11 cellular contexts compared by ENCODE assay signal in the genomic region with DNA sequence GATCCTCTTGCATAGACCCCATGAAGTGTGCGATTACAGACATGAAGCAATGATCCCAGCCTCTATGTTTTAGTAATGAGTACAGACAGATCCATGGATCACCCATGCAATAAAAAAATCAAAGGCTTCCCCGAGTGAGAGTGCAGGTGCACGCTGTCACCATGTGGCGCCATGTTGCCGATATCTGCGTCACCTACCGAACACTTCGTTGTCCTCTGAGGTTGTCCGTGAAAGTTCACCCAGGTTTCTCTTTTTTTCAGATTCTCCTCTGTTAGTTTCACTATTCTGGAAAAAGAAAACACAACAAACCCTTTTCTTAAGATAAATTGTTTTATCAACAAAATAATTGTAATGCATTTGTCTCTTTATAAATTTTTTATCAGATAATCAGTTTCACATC.
DNase-seq lines count a peak whose midpoint lies in the region; ATAC-seq, FAIRE-seq and TF ChIP-seq lines count a peak whose summit lies in the region.
"Had no signal": no experiment of that assay in that cellular context is flagged by ENCODE, and none has a peak within 500 bp of the region (broad histone marks: within the 10 kb centered on the region; RNA-seq: fewer than 3 reads in every experiment).

No MANE protein-coding gene starts in this region.

- no peak for TF ChIP-seq POLR2A in gastrocnemius medialis (IDR thresholded peaks at IDR 0.05)

- H3K27ac Mint-ChIP-seq in CD8-positive, alpha-beta T cell: peak overlapping the region; percentile 97

- no peaks in the 10 kb centered on the region for H3K36me3 ChIP-seq in CD8-positive, alpha-beta T cell (ENCODE audit: insufficient read depth, low read length)
- H3K36me3 ChIP-seq in Loucy (ENCODE audit: insufficient read depth, low read length) (no peaks in the 10 kb centered on the region), mammary epithelial cell (ENCODE audit: insufficient read depth, low read length) (peaks cover 5% of the 10 kb centered on the region), gastrocnemius medialis (no peaks in the 10 kb centered on the region), HAP-1 (replicated peaks) (no peaks in the 10 kb centered on the region)

- peaks cover 99% of the 10 kb centered on the region for H3K4me1 ChIP-seq in CD8-positive, alpha-beta T cell (ENCODE audit: insufficient read depth, low read length)
- H3K4me1 ChIP-seq in Loucy (ENCODE audit: insufficient read depth, low read length, poor library complexity, severe bottlenecking) (peaks cover 94% of the 10 kb centered on the region), mammary epithelial cell (ENCODE audit: insufficient read depth, low read length) (peaks cover 71% of the 10 kb centered on the region), gastrocnemius medialis (peaks cover 36 to 37% of the 10 kb centered on the region in 2 donors), HAP-1 (no peaks in the 10 kb centered on the region)

- no peak overlapping the region for H3K4me2 ChIP-seq in Loucy (ENCODE audit: low read depth, low read length, poor library complexity, severe bottlenecking)
- H3K4me2 ChIP-seq in mammary epithelial cell (ENCODE audit: insufficient read depth, low read depth, low read length): no peak overlapping the region

- no peaks in the 10 kb centered on the region for H3K9me2 ChIP-seq in Loucy (replicated peaks; ENCODE audit: low read depth, low read length)

- peaks cover 25% of the 10 kb centered on the region for H3F3A ChIP-seq in Loucy (ENCODE audit: low read depth)

- ATAC-seq in CD8-positive, alpha-beta T cell: no peak
- ATAC-seq in gastrocnemius medialis: no peak
- ATAC-seq in GM19023 (IDR thresholded peaks at IDR 0.05; ENCODE audit: unreplicated experiment): no peak
- ATAC-seq in GM19455 (IDR thresholded peaks at IDR 0.05; ENCODE audit: unreplicated experiment): no peak
- ATAC-seq: activated T-cell treated with anti-CD3 and anti-CD28 coated beads, Interleukin-2, amount 50 U/mL, for 4 hours had no signal

- dilution Hi-C loops in mammary epithelial cell (cut with HindIII; ENCODE audit: low sequenced_read_pairs): loop anchor here (5.0 kb wide), 1 partner anchor 91 kb away; no protein-coding TSS in a partner anchor

- CTCF ChIA-PET in CD8-positive, alpha-beta T cell (lab: Charles Lee): interaction anchor here (0.6 to 1.5 kb wide), 5 partner anchors 9 to 66 kb away, joined by 3 to 11 read pairs (median 3); no protein-coding TSS in a partner anchor
- CTCF ChIA-PET in mammary epithelial cell (lab: Charles Lee; ENCODE audit: low non-redundant PET): no interaction called here

- POLR2A ChIA-PET in CD8-positive, alpha-beta T cell (lab: Charles Lee): interaction anchor here (1.2 to 2.2 kb wide), 4 partner anchors 36 to 67 kb away, joined by 3 to 7 read pairs (median 4); partner anchors contain the start of gene MBP

- WGBS in mammary epithelial cell (ENCODE audit: low coverage, missing lambda C conversion rate): 100% methylated on average over 9 of the region's 9 CpGs

- H3K27ac ChIP-seq in CD8-positive, alpha-beta T cell (ENCODE audit: low read depth, low read length): no peak overlapping the region
- H3K27ac ChIP-seq in mammary epithelial cell (ENCODE audit: insufficient read depth, low read depth, low read length): peak overlapping the region; percentile 96
- peak overlapping the region; percentile 62 to 81 (median 76) for H3K27ac ChIP-seq in gastrocnemius medialis

- no peaks in the 10 kb centered on the region for H3K9me3 ChIP-seq in CD8-positive, alpha-beta T cell (ENCODE audit: low read length)
- no peaks in the 10 kb centered on the region for H3K9me3 ChIP-seq in Loucy (ENCODE audit: insufficient read depth, low read depth, low read length)
- H3K9me3 ChIP-seq in mammary epithelial cell (replicated peaks; ENCODE audit: insufficient read depth, low read length): peaks cover 4% of the 10 kb centered on the region
- no peaks in the 10 kb centered on the region for H3K9me3 ChIP-seq in gastrocnemius medialis
- H3K9me3 ChIP-seq in HAP-1: no peaks in the 10 kb centered on the region

- H3K9me3 Mint-ChIP-seq in CD8-positive, alpha-beta T cell: no peaks in the 10 kb centered on the region
- H3K9me3 Mint-ChIP-seq: activated T-cell treated with anti-CD3 and anti-CD28 coated beads, Interleukin-2, amount 50 U/mL, for 4 hours had no signal

- peaks cover 94% of the 10 kb centered on the region for H3K4me1 Mint-ChIP-seq in CD8-positive, alpha-beta T cell (ENCODE audit: low read depth)

- in situ Hi-C loops in mammary epithelial cell (cut with MboI; ENCODE audit: low sequenced_read_pairs in 2 of 2) (loop anchor here in 1 of 2 donors (10.0 kb wide), 1 partner anchor 59 kb away; no protein-coding TSS in a partner anchor), gastrocnemius medialis (cut with MboI; ENCODE audit: low sequenced_read_pairs in 4 of 4) (loop anchor here in 2 of 4 donors (5.0 to 25.0 kb wide), 3 partner anchors 69 to 146 kb away; partner anchors contain the start of gene MBP (in 1 of the 2)), HAP-1 (cut with MboI; ENCODE audit: low sequenced_read_pairs) (no loop called here)

- no peaks in the 10 kb centered on the region for H3K27me3 Mint-ChIP-seq in CD8-positive, alpha-beta T cell (ENCODE audit: low read depth)

- no peak overlapping the region for H3K4me3 Mint-ChIP-seq in CD8-positive, alpha-beta T cell

- H3K79me2 ChIP-seq in Loucy (ENCODE audit: insufficient read depth, low read length) (peaks cover 5% of the 10 kb centered on the region; the same call in 1 of the 2 replicates), mammary epithelial cell (ENCODE audit: insufficient read depth, low read length) (peaks cover 32% of the 10 kb centered on the region)

- H3K4me3 ChIP-seq in CD8-positive, alpha-beta T cell (ENCODE audit: low read depth, low read length): no peak overlapping the region
- H3K4me3 ChIP-seq in Loucy (ENCODE audit: low read length, poor library complexity, severe bottlenecking) (no peak overlapping the region), mammary epithelial cell (replicated peaks in 1 of 3; ENCODE audit: insufficient read depth in 1 of 3, low read depth in 2 of 3, low read length in 3 of 3) (no peak overlapping the region), gastrocnemius medialis (no peak overlapping the region), HAP-1 (no peak overlapping the region)

- no peaks in the 10 kb centered on the region for H3K27me3 ChIP-seq in CD8-positive, alpha-beta T cell (ENCODE audit: insufficient read depth, low read length)
- H3K27me3 ChIP-seq in Loucy (ENCODE audit: insufficient read depth, low read length, poor library complexity, severe bottlenecking) (no peaks in the 10 kb centered on the region), mammary epithelial cell (ENCODE audit: insufficient read depth, low read length) (no peaks in the 10 kb centered on the region), gastrocnemius medialis (no peaks in the 10 kb centered on the region), HAP-1 (ENCODE audit: low read depth) (no peaks in the 10 kb centered on the region)

- H3K9ac ChIP-seq in Loucy (ENCODE audit: low read depth, low read length, poor library complexity, severe bottlenecking) (peak overlapping the region; percentile 72), mammary epithelial cell (ENCODE audit: insufficient read depth, low read length) (no peak overlapping the region)

- peaks cover 43% of the 10 kb centered on the region for H3K36me3 Mint-ChIP-seq in CD8-positive, alpha-beta T cell

- intact Hi-C loops in CD8-positive, alpha-beta T cell (cut with DNase I, micrococcal nuclease): loop anchor here (1.0 to 10.0 kb wide), 3 partner anchors 11 to 571 kb away; partner anchors contain the start of gene ZNF516 (in 1 of the 2)
- intact Hi-C loops in mammary epithelial cell (cut with micrococcal nuclease): loop anchor here (2.0 to 10.0 kb wide), 2 partner anchors 67 to 191 kb away; partner anchors contain the start of gene MBP
- intact Hi-C loops in gastrocnemius medialis (cut with DNase I; ENCODE audit: low total_unique reads): loop anchor here (10.0 kb wide), 1 partner anchor 571 kb away; the partner anchor contains the start of gene ZNF516

- H4K20me1 ChIP-seq in Loucy (ENCODE audit: insufficient read depth, low read length, poor library complexity, severe bottlenecking): no peaks in the 10 kb centered on the region
- no peaks in the 10 kb centered on the region for H4K20me1 ChIP-seq in mammary epithelial cell (ENCODE audit: insufficient read depth, low read length)

- no peak for TF ChIP-seq CTCF in CD8-positive, alpha-beta T cell (IDR thresholded peaks at IDR 0.05)
- no peak for TF ChIP-seq CTCF in Loucy (conservative IDR thresholded peaks at IDR 0.05; ENCODE audit: low read length)
- TF ChIP-seq CTCF in mammary epithelial cell (conservative IDR thresholded peaks at IDR 0.05 in 1 of 2, IDR thresholded peaks at IDR 0.05 in 1 of 2; ENCODE audit: extremely low read depth in 1 of 2, insufficient read depth in 1 of 2, low read depth in 1 of 2, low read length in 2 of 2): no peak
- no peak for TF ChIP-seq CTCF in gastrocnemius medialis (IDR thresholded peaks at IDR 0.05 in 4 of 5, conservative IDR thresholded peaks at IDR 0.05 in 1 of 5)

- no peak overlapping the region for H2AFZ ChIP-seq in Loucy (ENCODE audit: low read length)
- no peak overlapping the region for H2AFZ ChIP-seq in mammary epithelial cell (ENCODE audit: low read depth, low read length)

- no peak for DNase-seq in CD8-positive, alpha-beta T cell
- no peak for DNase-seq in mammary epithelial cell
- no peak for DNase-seq in gastrocnemius medialis
- no peak for DNase-seq in HAP-1 (ENCODE audit: low spot score in 2 of 2)
- DNase-seq in frontal cortex (ENCODE audit: low spot score in 2 of 2): no peak
- DNase-seq: activated T-cell treated with anti-CD3 and anti-CD28 coated beads, Interleukin-2, amount 50 U/mL, for 4 hours; DMS79; retina had no signal

- FAIRE-seq in frontal cortex (lab: Jason Lieb, UNC): no peak

- no TSS peak for BruUV-seq in mammary epithelial cell (replicated peaks; lab: Mats Ljungman, UMichigan)
